Comparison of ENCODE assay signal across 17 cellular contexts in the genomic region with DNA sequence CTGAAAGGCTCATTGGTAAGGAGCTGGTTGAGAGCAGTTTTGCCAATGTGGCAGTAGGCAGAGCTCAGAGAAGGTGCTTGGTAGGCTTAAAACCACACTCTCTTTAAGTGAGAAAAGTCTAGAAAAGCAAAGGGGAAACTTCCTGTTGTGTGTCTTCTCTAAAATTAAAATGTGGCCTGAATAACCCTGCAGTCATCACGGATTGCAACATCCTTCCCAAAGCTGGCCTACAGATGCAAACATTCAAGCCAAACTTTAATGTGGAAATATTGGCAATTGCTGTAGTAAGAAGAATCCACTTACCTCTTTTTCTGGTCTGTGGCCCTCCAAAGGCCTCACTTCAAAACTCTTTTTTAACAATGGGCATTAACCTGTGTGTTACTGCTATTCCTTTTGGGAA.
DNase-seq lines count a peak whose midpoint lies in the region; ATAC-seq and TF ChIP-seq lines count a peak whose summit lies in the region.
"Had no signal": no experiment of that assay in that cellular context is flagged by ENCODE, and none has a peak within 500 bp of the region (broad histone marks: within the 10 kb centered on the region; RNA-seq: fewer than 3 reads in every experiment).

No MANE protein-coding gene starts in this region.

- peak; percentile 21 for DNase-seq in EL
- peak; percentile 72 for DNase-seq in NOMO-1 treated with DMSO at 0.1 percent for 48 hours (lab: John Stamatoyannopoulos, UW; ENCODE audit: unreplicated experiment)
- DNase-seq in fibroblast of gingiva (ENCODE audit: low read depth) = peak; percentile 73
- peak; percentile 15 for DNase-seq in skeletal muscle cell (ENCODE audit: low read depth)
- DNase-seq in glutamatergic neuron = no peak
- DNase-seq in GM19240 (ENCODE audit: insufficient read length, low spot score) = no peak
- DNase-seq in middle frontal gyrus (ENCODE audit: extremely low spot score, low spot score) = no peak
- DNase-seq: activated CD4-positive, alpha-beta T cell treated with anti-CD3 and anti-CD28 coated beads, Interleukin-2, amount 50 U/mL, for 4 hours; CD4-positive, alpha-beta memory T cell; NCI-H2171 treated with DMSO at 0.1 percent for 48 hours; PC-3; stimulated activated CD4-positive, alpha-beta T cell treated with anti-CD3 and anti-CD28 coated beads, Interleukin-4, amount 100 ng/mL, for 4 hours; stimulated activated naive CD4-positive, alpha-beta T cell; T-helper 9 cell had no signal

- H3K4me3 ChIP-seq in skeletal muscle cell (ENCODE audit: low read depth, low read length) = no peak overlapping the region
- H3K4me3 ChIP-seq: cardiac muscle cell, prostate gland had no signal

- H3K4me3 Mint-ChIP-seq in glutamatergic neuron (ENCODE audit: unreplicated experiment) = no peak overlapping the region
- H3K4me3 Mint-ChIP-seq: CD4-positive, alpha-beta memory T cell had no signal

- no peaks in the 10 kb centered on the region for H3K9me3 Mint-ChIP-seq in glutamatergic neuron (ENCODE audit: unreplicated experiment)
- H3K9me3 Mint-ChIP-seq: CD4-positive, alpha-beta memory T cell had no signal

- TF ChIP-seq CTCF in glutamatergic neuron (IDR thresholded peaks at IDR 0.05; ENCODE audit: partially characterized antibody, unreplicated experiment) = no peak

- ATAC-seq in GM19035 (IDR thresholded peaks at IDR 0.05; ENCODE audit: unreplicated experiment) = no peak
- ATAC-seq: PC-3 had no signal

- no peak overlapping the region for H3K27ac Mint-ChIP-seq in glutamatergic neuron (ENCODE audit: unreplicated experiment)
- H3K27ac Mint-ChIP-seq: CD4-positive, alpha-beta memory T cell had no signal

- H3K27me3 Mint-ChIP-seq in glutamatergic neuron (ENCODE audit: unreplicated experiment) = no peaks in the 10 kb centered on the region
- H3K27me3 Mint-ChIP-seq: CD4-positive, alpha-beta memory T cell had no signal

- H3K4me1 Mint-ChIP-seq in glutamatergic neuron (ENCODE audit: low read depth, unreplicated experiment) = no peaks in the 10 kb centered on the region
- H3K4me1 Mint-ChIP-seq: CD4-positive, alpha-beta memory T cell had no signal

- no peaks in the 10 kb centered on the region for H3K36me3 Mint-ChIP-seq in glutamatergic neuron (ENCODE audit: unreplicated experiment)
- H3K36me3 Mint-ChIP-seq: CD4-positive, alpha-beta memory T cell had no signal

Comparison
In these comparisons a context has a peak if more than half of its experiments do, and no peak if none do; other contexts are left out.
1. DNase-seq: peak in EL (single experiment), NOMO-1 treated with DMSO at 0.1 percent for 48 hours (single experiment), fibroblast of gingiva (single experiment) and skeletal muscle cell (single experiment); none in glutamatergic neuron (single experiment), GM19240 (single experiment) and middle frontal gyrus (single experiment).